8 cellular contexts compared by ENCODE assay signal in the genomic region with DNA sequence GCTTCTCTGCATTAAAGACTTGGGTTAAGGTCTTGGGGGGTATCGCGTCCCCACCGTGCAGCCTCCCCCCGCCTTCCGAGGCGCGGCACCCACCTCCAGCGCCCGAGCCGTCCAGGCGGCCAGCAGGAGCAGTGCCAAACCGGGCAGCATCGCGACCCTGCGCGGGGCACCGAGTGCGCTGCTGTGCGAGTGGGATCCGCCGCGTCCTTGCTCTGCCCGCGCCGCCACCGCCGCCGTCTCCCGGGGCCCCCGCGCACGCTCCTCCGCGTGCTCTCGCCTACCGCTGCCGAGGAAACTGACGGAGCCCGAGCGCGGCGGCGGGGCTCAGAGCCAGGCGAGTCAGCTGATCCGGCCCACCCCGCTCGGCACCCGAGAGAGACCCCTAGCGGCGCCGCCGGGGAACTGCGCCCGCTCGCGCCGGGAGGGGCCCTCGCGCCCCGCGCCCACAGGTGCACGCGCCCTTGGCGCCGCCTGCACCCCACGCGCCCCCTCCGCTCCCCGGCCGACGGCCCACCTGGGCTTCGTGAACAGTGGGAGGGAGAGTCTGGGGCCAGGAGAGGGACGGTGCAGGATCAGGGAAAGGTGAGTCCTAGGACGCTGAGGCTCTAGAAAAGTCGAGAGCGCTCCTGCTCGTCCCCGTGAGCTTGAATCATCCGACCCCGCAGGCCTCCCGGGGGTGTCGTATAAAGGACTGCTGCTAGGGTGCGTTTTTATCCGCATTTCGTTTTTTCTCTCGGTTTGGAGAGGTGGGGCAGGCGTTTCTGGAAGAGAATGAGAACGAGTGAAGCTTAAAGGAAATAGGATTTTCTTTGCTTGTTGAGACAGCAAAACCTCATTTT. TPM values are rescaled to one million over a fixed set of nuclear protein-coding genes. Genes with fewer than 3 reads are reported as not detected.
DNase-seq lines count a peak whose midpoint lies in the region; ATAC-seq and TF ChIP-seq lines count a peak whose summit lies in the region.

A gene (minus strand): TSS at position 300 of the 839 bp plus-strand sequence. CDS start 150 bp downstream, at position 150.

- CTCF ChIA-PET in CD8-positive, alpha-beta memory T cell (lab: Charles Lee) = interaction anchor here (0.8 to 2.7 kb wide), 2 partner anchors 11 to 20 kb away, joined by 4 to 10 read pairs; no protein-coding TSS in a partner anchor

- no peaks in the 10 kb centered on the region for H3K36me3 ChIP-seq in CD8-positive, alpha-beta memory T cell (ENCODE audit: insufficient read depth, low read length)
- H3K36me3 ChIP-seq in NT2/D1 (ENCODE audit: insufficient read depth, insufficient read length, low read length) (peaks cover 18% of the 10 kb centered on the region), esophagus muscularis mucosa (no peaks in the 10 kb centered on the region)

- H3K9ac ChIP-seq in NT2/D1 (ENCODE audit: insufficient read length, low read depth) = peak within 1 kb of the TSS; percentile 98

- POLR2A ChIA-PET in CD8-positive, alpha-beta memory T cell (lab: Charles Lee) = interaction anchor here (0.7 kb wide), 1 partner anchor 84 kb away, joined by 5 read pairs; no protein-coding TSS in a partner anchor

- ATAC-seq in GM19455 (IDR thresholded peaks at IDR 0.05; ENCODE audit: unreplicated experiment) = peak; percentile 90

- H3K9me3 ChIP-seq in CD8-positive, alpha-beta memory T cell (ENCODE audit: low read length) = no peaks in the 10 kb centered on the region
- H3K9me3 ChIP-seq in NT2/D1 (ENCODE audit: insufficient read depth, low read length) (no peaks in the 10 kb centered on the region), esophagus muscularis mucosa (no peaks in the 10 kb centered on the region)

- peak within 1 kb of the TSS in 4 of 8 donors; percentile 41 to 89 (median 58) for H3K27ac Mint-ChIP-seq in CD8-positive, alpha-beta memory T cell

- no peaks in the 10 kb centered on the region for H3K9me3 Mint-ChIP-seq in CD8-positive, alpha-beta memory T cell

- peaks cover 10% of the 10 kb centered on the region for H3K4me1 ChIP-seq in CD8-positive, alpha-beta memory T cell (ENCODE audit: insufficient read depth, low read length)
- peaks cover 3% of the 10 kb centered on the region for H3K4me1 ChIP-seq in NT2/D1 (ENCODE audit: insufficient read depth, insufficient read length)
- peaks cover 30 to 43% (median 41%) of the 10 kb centered on the region in 4 donors for H3K4me1 ChIP-seq in esophagus muscularis mucosa

- DNase-seq in CD8-positive, alpha-beta memory T cell = peak; percentile 64 to 89 (median 76)
- DNase-seq in HK-2 (ENCODE audit: unreplicated experiment) (peak; percentile 83), NT2/D1 (ENCODE audit: low read depth, low spot score) (no peak), esophagus muscularis mucosa (ENCODE audit: extremely low spot score) (peak; percentile 94), myocyte (ENCODE audit: low read depth) (peak; percentile 85)
- DNase-seq in activated T-cell treated with anti-CD3 and anti-CD28 coated beads, Interleukin-2, amount 50 U/mL, for 48 hours = peak; percentile 92 to 94
- peak; percentile 59 to 76 for DNase-seq in stimulated activated CD8-positive, alpha-beta memory T cell treated with anti-CD3 and anti-CD28 coated beads, Interleukin-7, amount 100 ng/mL, for 4 hours (ENCODE audit: low read depth in 2 of 2)

- H3K4me3 ChIP-seq in CD8-positive, alpha-beta memory T cell (ENCODE audit: low read length) = peak within 1 kb of the TSS; percentile 74
- H3K4me3 ChIP-seq in NT2/D1 (ENCODE audit: insufficient read length, low read depth) (peak within 1 kb of the TSS; percentile 90), esophagus muscularis mucosa (peak within 1 kb of the TSS; percentile 76 to 96 (median 90))

- H3K4me1 Mint-ChIP-seq in CD8-positive, alpha-beta memory T cell = peaks cover 12 to 23% (median 19%) of the 10 kb centered on the region in 3 donors

- intact Hi-C loops in esophagus muscularis mucosa (cut with DNase I) = loop anchor here (1.0 to 5.0 kb wide), 2 partner anchors 273 to 289 kb away; no protein-coding TSS in a partner anchor

- no peak within 1 kb of the TSS for H3K27ac ChIP-seq in CD8-positive, alpha-beta memory T cell (ENCODE audit: low read depth, low read length)
- peak within 1 kb of the TSS; percentile 87 to 92 (median 88) for H3K27ac ChIP-seq in esophagus muscularis mucosa (replicated peaks in 1 of 4)

- no peaks in the 10 kb centered on the region for H3K36me3 Mint-ChIP-seq in CD8-positive, alpha-beta memory T cell

- peak; percentile 40 for TF ChIP-seq POLR2A in esophagus muscularis mucosa (IDR thresholded peaks at IDR 0.05; ENCODE audit: low read depth)

- WGBS in esophagus muscularis mucosa = 1% methylated on average over 39 of the region's 88 CpGs

- no peaks in the 10 kb centered on the region for H3K27me3 ChIP-seq in CD8-positive, alpha-beta memory T cell (ENCODE audit: insufficient read depth, low read length, poor library complexity, severe bottlenecking)
- peaks cover 10% of the 10 kb centered on the region for H3K27me3 ChIP-seq in NT2/D1 (ENCODE audit: insufficient read depth, insufficient read length)
- no peaks in the 10 kb centered on the region for H3K27me3 ChIP-seq in esophagus muscularis mucosa

- peak in 2 of 3 experiments; percentile 98 to 100 for TF ChIP-seq CTCF in esophagus muscularis mucosa (IDR thresholded peaks at IDR 0.05)

- TF ChIP-seq EP300 in esophagus muscularis mucosa (IDR thresholded peaks at IDR 0.05) = no peak

- peaks cover 17 to 46% of the 10 kb centered on the region in 2 donors for H3K27me3 Mint-ChIP-seq in CD8-positive, alpha-beta memory T cell

- H3K4me3 Mint-ChIP-seq in CD8-positive, alpha-beta memory T cell = peak within 1 kb of the TSS; percentile 86 to 95 (median 92)

RNA-seq across cellular contexts. Expression of the gene that starts here (rescaled TPM):
- total RNA-seq in CD8-positive, alpha-beta memory T cell = 10 to 100 TPM; 15.2 to 15.3 TPM
- 5.3 TPM for polyA plus RNA-seq in CD8-positive, alpha-beta memory T cell
- total RNA-seq in esophagus muscularis mucosa (100 to 1,000 TPM; 459 to 790 (median 624) TPM), myocyte (568 and 576 TPM in 2 replicates)
- 996 TPM for polyA plus RNA-seq in myocyte (2012)

Comparison
In these comparisons a context has a peak if more than half of its experiments do, and no peak if none do; other contexts are left out.
1. RNA of the gene that starts here (total RNA-seq): 459 to 790 TPM in esophagus muscularis mucosa and 568 to 576 TPM in myocyte; 15.2 to 15.3 TPM in CD8-positive, alpha-beta memory T cell; every median in the first group is over 10 times any median in the second.
2. Peak in every context shown above with its lines, with median percentiles within 50 percentile points of each other: H3K4me3 ChIP-seq.